8 cellular contexts compared by ENCODE assay signal in the genomic region with DNA sequence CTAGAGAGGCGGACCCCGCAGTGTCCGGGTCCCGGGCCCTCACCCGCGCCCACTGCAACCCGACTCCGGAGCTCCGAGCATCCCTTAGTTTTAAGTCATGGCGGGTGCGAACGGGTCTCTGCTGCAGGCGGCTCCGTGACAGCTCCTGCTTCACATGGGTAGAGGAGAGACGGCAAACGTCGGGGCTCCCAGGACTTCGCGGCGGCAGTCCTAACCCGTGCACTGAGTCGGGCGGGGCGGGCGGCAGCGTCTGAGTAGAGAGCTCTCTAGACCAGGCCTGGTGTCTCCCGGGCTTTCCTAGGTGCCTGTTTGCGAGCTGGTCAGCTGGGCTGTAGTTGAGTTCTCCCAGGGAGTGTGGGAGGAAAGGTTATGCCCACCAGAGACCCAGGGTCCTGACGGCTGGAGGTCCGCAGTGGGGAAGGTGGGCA. TPM values are rescaled to one million over a fixed set of nuclear protein-coding genes. Genes with fewer than 3 reads are reported as not detected.
DNase-seq lines count a peak whose midpoint lies in the region; FAIRE-seq and TF ChIP-seq lines count a peak whose summit lies in the region.

No MANE protein-coding gene starts in this region.

- H3K36me3 Mint-ChIP-seq in activated naive CD4-positive, alpha-beta T cell treated with anti-CD3 and anti-CD28 coated beads, Interleukin-2, amount 50 U/mL, for 24 hours: peaks cover 1% of the 10 kb centered on the region

- H3K9me3 Mint-ChIP-seq in activated naive CD4-positive, alpha-beta T cell treated with anti-CD3 and anti-CD28 coated beads, Interleukin-2, amount 50 U/mL, for 24 hours: no peaks in the 10 kb centered on the region

- peaks cover 11% of the 10 kb centered on the region for H3K4me1 ChIP-seq in cardiac muscle cell (ENCODE audit: low read depth)
- H3K4me1 ChIP-seq in keratinocyte (ENCODE audit: control insufficient read depth, extremely low read depth, insufficient read depth, low read length): peaks cover 12% of the 10 kb centered on the region
- peaks cover 21% of the 10 kb centered on the region for H3K4me1 ChIP-seq in testis

- H2AFZ ChIP-seq in keratinocyte (ENCODE audit: control insufficient read depth, low read length): peak overlapping the region; percentile 77

- peak overlapping the region; percentile 98 for H3K4me2 ChIP-seq in keratinocyte (ENCODE audit: control insufficient read depth, extremely low read depth, insufficient read depth, low read depth, low read length)

- no peaks in the 10 kb centered on the region for H4K20me1 ChIP-seq in keratinocyte (ENCODE audit: control insufficient read depth, extremely low read depth, insufficient read depth, low read length)

- no peaks in the 10 kb centered on the region for H3K27me3 ChIP-seq in cardiac muscle cell
- H3K27me3 ChIP-seq in keratinocyte (ENCODE audit: control insufficient read depth, extremely low read depth, insufficient read depth, low read length): no peaks in the 10 kb centered on the region
- no peaks in the 10 kb centered on the region for H3K27me3 ChIP-seq in testis

- no peak overlapping the region for H3K27ac ChIP-seq in cardiac muscle cell
- peak overlapping the region; percentile 8 for H3K27ac ChIP-seq in keratinocyte (ENCODE audit: control insufficient read depth, insufficient read depth, low read length)
- H3K27ac ChIP-seq in testis: peak overlapping the region in 1 of 2 donors; percentile 65

- H3K27me3 Mint-ChIP-seq in activated naive CD4-positive, alpha-beta T cell treated with anti-CD3 and anti-CD28 coated beads, Interleukin-2, amount 50 U/mL, for 24 hours: no peaks in the 10 kb centered on the region

- peak overlapping the region; percentile 90 for H3K4me3 Mint-ChIP-seq in activated naive CD4-positive, alpha-beta T cell treated with anti-CD3 and anti-CD28 coated beads, Interleukin-2, amount 50 U/mL, for 24 hours

- H3K4me3 ChIP-seq in cardiac muscle cell (peak overlapping the region; percentile 76), keratinocyte (ENCODE audit: control insufficient read depth in 2 of 3, extremely low read depth in 1 of 3, insufficient read depth in 2 of 3, low read depth in 1 of 3, low read length in 3 of 3) (peak overlapping the region; percentile 77 to 89 (median 84)), testis (peak overlapping the region; percentile 80 to 96)

- intact Hi-C loops in cardiac septum (cut with DNase I) (loop anchor here (5.0 kb wide), 1 partner anchor 36 kb away; no protein-coding TSS in a partner anchor), testis (cut with DNase I; ENCODE audit: low total_unique reads) (no loop called here)

- peak overlapping the region; percentile 82 for H3K9ac ChIP-seq in keratinocyte (ENCODE audit: control insufficient read depth, extremely low read depth, insufficient read depth, low read length)

- 1 to 7% methylated on average over 3 to 28 of the region's 30 CpGs for WGBS in testis, 2 donors

- peaks cover 18% of the 10 kb centered on the region for H3K4me1 Mint-ChIP-seq in activated naive CD4-positive, alpha-beta T cell treated with anti-CD3 and anti-CD28 coated beads, Interleukin-2, amount 50 U/mL, for 24 hours

- H3K36me3 ChIP-seq in cardiac muscle cell (peaks cover 14% of the 10 kb centered on the region), keratinocyte (ENCODE audit: control insufficient read depth in 2 of 2, extremely low read depth in 1 of 2, insufficient read depth in 2 of 2, low read length in 2 of 2) (peaks cover 4 to 6% of the 10 kb centered on the region in 2 experiments), testis (ENCODE audit: low read depth, missing control alignments) (no peaks in the 10 kb centered on the region)

- no peak for FAIRE-seq in keratinocyte (lab: Jason Lieb, UNC)

- H3K27ac Mint-ChIP-seq in activated naive CD4-positive, alpha-beta T cell treated with anti-CD3 and anti-CD28 coated beads, Interleukin-2, amount 50 U/mL, for 24 hours: peak overlapping the region; percentile 41

- H3K9me1 ChIP-seq in keratinocyte (ENCODE audit: control insufficient read depth, extremely low read depth, insufficient read depth, low read length): no peaks in the 10 kb centered on the region

- peaks cover 12% of the 10 kb centered on the region for H3K79me2 ChIP-seq in keratinocyte (ENCODE audit: control insufficient read depth, insufficient read depth, low read length)

- TF ChIP-seq POLR2A in testis (IDR thresholded peaks at IDR 0.05): no peak

- DNase-seq in cardiac muscle cell (ENCODE audit: low read depth in 1 of 2, low spot score in 1 of 2) (no peak), cardiac septum (ENCODE audit: low spot score) (no peak), keratinocyte (ENCODE audit: low read depth, low spot score) (no peak), testis (peak; percentile 44), NCI-H2107 (lab: John Stamatoyannopoulos, UW) (no peak), DMS153 treated with DMSO at 0.1 percent for 48 hours (lab: John Stamatoyannopoulos, UW; ENCODE audit: unreplicated experiment) (no peak), germinal center (ENCODE audit: low spot score) (no peak)

- H3K9me3 ChIP-seq in cardiac muscle cell (ENCODE audit: low read depth) (no peaks in the 10 kb centered on the region), keratinocyte (ENCODE audit: control insufficient read depth, low read depth, low read length) (no peaks in the 10 kb centered on the region), testis (no peaks in the 10 kb centered on the region)

- TF ChIP-seq CTCF in cardiac muscle cell (IDR thresholded peaks at IDR 0.05; ENCODE audit: low read depth, low read length): no peak
- no peak for TF ChIP-seq CTCF in keratinocyte (optimal IDR thresholded peaks at IDR 0.05 in 1 of 3, IDR thresholded peaks at IDR 0.05 in 1 of 3, conservative IDR thresholded peaks at IDR 0.05 in 1 of 3; ENCODE audit: extremely low read depth in 1 of 3, insufficient read depth in 2 of 3, low read length in 3 of 3)
- TF ChIP-seq CTCF in testis (IDR thresholded peaks at IDR 0.05): no peak

- dilution Hi-C loops in keratinocyte (cut with MboI; ENCODE audit: extremely low pct_ligation_motif_present, low sequenced_read_pairs): no loop called here

RNA-seq across cellular contexts. Expression of a gene that starts 0.3 kb away (rescaled TPM):
- 103 and 152 TPM in 2 replicates for total RNA-seq in cardiac muscle cell
- 123 and 142 TPM in 2 replicates for polyA plus RNA-seq in cardiac muscle cell
- total RNA-seq in cardiac septum: 73.3 TPM
- polyA plus RNA-seq in keratinocyte: 22.6 to 28.8 TPM (median 23.3 TPM) in 3 replicates
- polyA plus RNA-seq in keratinocyte (2011; ENCODE audit: low read depth): 92.2 TPM
- polyA plus RNA-seq in keratinocyte (2011; cell fraction: cytosol; rRNA removed): 19.2 and 33.9 TPM in 2 replicates
- 84.1 and 102 TPM in 2 replicates for polyA plus RNA-seq in keratinocyte (2011; cell fraction: nucleus; rRNA removed)
- 39.4 and 44.8 TPM in 2 replicates for polyA plus RNA-seq in keratinocyte (2012; ENCODE audit: low replicate concordance)
- polyA minus RNA-seq in keratinocyte: 57.4 to 178 TPM (median 59.4 TPM) in 3 replicates
- polyA minus RNA-seq in keratinocyte (2011; cell fraction: cytosol; rRNA and poly(A)+ RNA removed): 62.2 TPM
- 68.1 and 70.6 TPM in 2 replicates for polyA minus RNA-seq in keratinocyte (2011; cell fraction: nucleus; rRNA and poly(A)+ RNA removed)
- 100 to 1,000 TPM; 222 to 271 TPM for total RNA-seq in testis
- 136 TPM for polyA plus RNA-seq in testis (ENCODE audit: insufficient read depth, low read depth, low replicate concordance)

RNA-seq across cellular contexts. Expression of a gene that starts 0.5 kb away (rescaled TPM):
- total RNA-seq in cardiac muscle cell: 61.1 and 61.3 TPM in 2 replicates
- 51.3 and 62.7 TPM in 2 replicates for polyA plus RNA-seq in cardiac muscle cell
- 10.4 TPM for total RNA-seq in cardiac septum
- 8.5 to 16.0 TPM (median 10.9 TPM) in 3 replicates for polyA plus RNA-seq in keratinocyte
- 7.0 TPM for polyA plus RNA-seq in keratinocyte (2011; ENCODE audit: low read depth)
- polyA plus RNA-seq in keratinocyte (2011; cell fraction: cytosol; rRNA removed): 6.1 and 16.9 TPM in 2 replicates
- 9.7 and 14.1 TPM in 2 replicates for polyA plus RNA-seq in keratinocyte (2011; cell fraction: nucleus; rRNA removed)
- polyA plus RNA-seq in keratinocyte (2012; ENCODE audit: low replicate concordance): 4.8 and 18.1 TPM in 2 replicates
- 8.6 to 10.6 TPM (median 9.2 TPM) in 3 replicates for polyA minus RNA-seq in keratinocyte
- polyA minus RNA-seq in keratinocyte (2011; cell fraction: cytosol; rRNA and poly(A)+ RNA removed): 24.7 TPM
- 5.4 and 9.2 TPM in 2 replicates for polyA minus RNA-seq in keratinocyte (2011; cell fraction: nucleus; rRNA and poly(A)+ RNA removed)
- total RNA-seq in testis: 10 to 100 TPM; 24.6 to 35.6 TPM
- 18.0 TPM for polyA plus RNA-seq in testis (ENCODE audit: insufficient read depth, low read depth, low replicate concordance)

RNA-seq across cellular contexts. Expression of a gene that starts 21.4 kb away (rescaled TPM):
- total RNA-seq in cardiac muscle cell (33.0 and 34.7 TPM in 2 replicates), cardiac septum (183 TPM), testis (10 to 100 TPM; 54.1 to 59.9 TPM)
- polyA plus RNA-seq in cardiac muscle cell (37.4 and 50.7 TPM in 2 replicates), keratinocyte (5.9 to 10.1 TPM (median 9.0 TPM) in 3 replicates), testis (ENCODE audit: insufficient read depth, low read depth, low replicate concordance) (50.6 TPM)
- 5.4 TPM for polyA plus RNA-seq in keratinocyte (2011; ENCODE audit: low read depth)
- polyA plus RNA-seq in keratinocyte (2011; cell fraction: cytosol; rRNA removed): 8.1 and 26.7 TPM in 2 replicates
- polyA plus RNA-seq in keratinocyte (2011; cell fraction: nucleus; rRNA removed): 7.5 and 11.2 TPM in 2 replicates
- polyA plus RNA-seq in keratinocyte (2012; ENCODE audit: low replicate concordance): 8.2 and 19.8 TPM in 2 replicates
- polyA minus RNA-seq in keratinocyte: 3.3 to 14.2 TPM (median 4.8 TPM) in 3 replicates
- 21.1 TPM for polyA minus RNA-seq in keratinocyte (2011; cell fraction: cytosol; rRNA and poly(A)+ RNA removed)
- 3.4 and 4.9 TPM in 2 replicates for polyA minus RNA-seq in keratinocyte (2011; cell fraction: nucleus; rRNA and poly(A)+ RNA removed)

RNA-seq across cellular contexts. Expression of a gene that starts 28.5 kb away (rescaled TPM):
- total RNA-seq in cardiac muscle cell: 3.3 and 16.2 TPM in 2 replicates
- polyA plus RNA-seq in cardiac muscle cell: 13.4 and 38.6 TPM in 2 replicates
- not detected for total RNA-seq in cardiac septum
- 0.23 TPM in 1 of 3 replicates, not detected in the others for polyA plus RNA-seq in keratinocyte
- polyA plus RNA-seq in keratinocyte (2011; ENCODE audit: low read depth): not detected
- polyA plus RNA-seq in keratinocyte (2011; cell fraction: cytosol; rRNA removed): 0.13 TPM in 1 of 2 replicates, not detected in the other
- 0.31 TPM in 1 of 2 replicates, not detected in the other for polyA plus RNA-seq in keratinocyte (2011; cell fraction: nucleus; rRNA removed)
- 0.30 and 0.65 TPM in 2 replicates for polyA plus RNA-seq in keratinocyte (2012; ENCODE audit: low replicate concordance)
- polyA minus RNA-seq in keratinocyte: not detected in 3 replicates
- polyA minus RNA-seq in keratinocyte (2011; cell fraction: cytosol; rRNA and poly(A)+ RNA removed): not detected
- not detected in 2 replicates for polyA minus RNA-seq in keratinocyte (2011; cell fraction: nucleus; rRNA and poly(A)+ RNA removed)
- total RNA-seq in testis: 1 to 10 TPM; 7.3 to 8.2 TPM
- polyA plus RNA-seq in testis (ENCODE audit: insufficient read depth, low read depth, low replicate concordance): 3.9 TPM

RNA-seq across cellular contexts. Expression of a gene that starts 38.5 kb away (rescaled TPM):
- total RNA-seq in cardiac muscle cell: 35.6 and 50.4 TPM in 2 replicates
- polyA plus RNA-seq in cardiac muscle cell: 28.8 and 34.5 TPM in 2 replicates
- 21.9 TPM for total RNA-seq in cardiac septum
- polyA plus RNA-seq in keratinocyte: 18.0 to 35.5 TPM (median 24.0 TPM) in 3 replicates
- polyA plus RNA-seq in keratinocyte (2011; ENCODE audit: low read depth): 117 TPM
- 15.1 and 41.0 TPM in 2 replicates for polyA plus RNA-seq in keratinocyte (2011; cell fraction: cytosol; rRNA removed)
- polyA plus RNA-seq in keratinocyte (2011; cell fraction: nucleus; rRNA removed): 49.0 and 65.1 TPM in 2 replicates
- polyA plus RNA-seq in keratinocyte (2012; ENCODE audit: low replicate concordance): 34.4 and 46.1 TPM in 2 replicates
- 14.1 to 28.9 TPM (median 15.8 TPM) in 3 replicates for polyA minus RNA-seq in keratinocyte
- 79.4 TPM for polyA minus RNA-seq in keratinocyte (2011; cell fraction: cytosol; rRNA and poly(A)+ RNA removed)
- 33.0 and 37.2 TPM in 2 replicates for polyA minus RNA-seq in keratinocyte (2011; cell fraction: nucleus; rRNA and poly(A)+ RNA removed)
- total RNA-seq in testis: 10 to 100 TPM; 80.4 to 94.6 TPM
- 46.3 TPM for polyA plus RNA-seq in testis (ENCODE audit: insufficient read depth, low read depth, low replicate concordance)
